ENCODE assay signal across 8 cellular contexts in genomic region chr1:223811634-223812101, GRCh38. TPM values are rescaled to one million over a fixed set of nuclear protein-coding genes. Genes with fewer than 3 reads are reported as not detected.
A peak's percentile ranks its signal among the peaks of the same experiment; 100 is the strongest.
DNase-seq lines count a peak whose midpoint lies in the region; ATAC-seq, FAIRE-seq and TF ChIP-seq lines count a peak whose summit lies in the region.

No MANE protein-coding gene starts in this region.

- H3K27me3 Mint-ChIP-seq in glutamatergic neuron (ENCODE audit: unreplicated experiment): no peaks in the 10 kb centered on the region

- peak; percentile 98 for FAIRE-seq in TTC549 (lab: Jason Lieb, UNC)

- H3K36me3 Mint-ChIP-seq in glutamatergic neuron (ENCODE audit: unreplicated experiment): no peaks in the 10 kb centered on the region
- peaks cover 87% of the 10 kb centered on the region for H3K36me3 Mint-ChIP-seq in stimulated activated effector memory CD8-positive, alpha-beta T cell treated with anti-CD3 and anti-CD28 coated beads, Interleukin-12 subunit alpha, Interleukin-12 subunit beta, amount 100 ng/mL, for 72 hours

- H3K4me1 Mint-ChIP-seq in glutamatergic neuron (ENCODE audit: low read depth, unreplicated experiment): peaks cover 2% of the 10 kb centered on the region
- peaks cover 29% of the 10 kb centered on the region for H3K4me1 Mint-ChIP-seq in stimulated activated effector memory CD8-positive, alpha-beta T cell treated with anti-CD3 and anti-CD28 coated beads, Interleukin-12 subunit alpha, Interleukin-12 subunit beta, amount 100 ng/mL, for 72 hours

- no peak overlapping the region for H3K27ac Mint-ChIP-seq in glutamatergic neuron (ENCODE audit: unreplicated experiment)
- H3K27ac Mint-ChIP-seq in stimulated activated effector memory CD8-positive, alpha-beta T cell treated with anti-CD3 and anti-CD28 coated beads, Interleukin-12 subunit alpha, Interleukin-12 subunit beta, amount 100 ng/mL, for 72 hours: no peak overlapping the region

- no peak overlapping the region for H3K4me3 Mint-ChIP-seq in glutamatergic neuron (ENCODE audit: unreplicated experiment)
- no peak overlapping the region for H3K4me3 Mint-ChIP-seq in stimulated activated effector memory CD8-positive, alpha-beta T cell treated with anti-CD3 and anti-CD28 coated beads, Interleukin-12 subunit alpha, Interleukin-12 subunit beta, amount 100 ng/mL, for 72 hours

- TF ChIP-seq CTCF in glutamatergic neuron (IDR thresholded peaks at IDR 0.05; ENCODE audit: partially characterized antibody, unreplicated experiment): peak; percentile 16

- H3K9me3 Mint-ChIP-seq in glutamatergic neuron (ENCODE audit: unreplicated experiment): no peaks in the 10 kb centered on the region
- H3K9me3 Mint-ChIP-seq in stimulated activated effector memory CD8-positive, alpha-beta T cell treated with anti-CD3 and anti-CD28 coated beads, Interleukin-12 subunit alpha, Interleukin-12 subunit beta, amount 100 ng/mL, for 72 hours: no peaks in the 10 kb centered on the region

- ATAC-seq in stimulated activated effector memory CD8-positive, alpha-beta T cell treated with anti-CD3 and anti-CD28 coated beads, Interleukin-12 subunit alpha, Interleukin-12 subunit beta, amount 100 ng/mL, for 72 hours: peak; percentile 42
- ATAC-seq in GM19397 (IDR thresholded peaks at IDR 0.05; ENCODE audit: unreplicated experiment) (no peak), GM21447 (IDR thresholded peaks at IDR 0.05; ENCODE audit: unreplicated experiment) (no peak), HG02885 (IDR thresholded peaks at IDR 0.05; ENCODE audit: poor library complexity, unreplicated experiment) (no peak)

- DNase-seq in DMS53 (lab: John Stamatoyannopoulos, UW) (peak; percentile 67), HT1080 (ENCODE audit: low read depth) (peak; percentile 33), glutamatergic neuron (no peak)
- no peak for DNase-seq in stimulated activated effector memory CD8-positive, alpha-beta T cell treated with anti-CD3 and anti-CD28 coated beads, Interleukin-12 subunit alpha, Interleukin-12 subunit beta, amount 100 ng/mL, for 72 hours (ENCODE audit: low spot score in 2 of 2)

RNA-seq across cellular contexts. Expression of gene TP53BP2, which starts 34.1 kb away (rescaled TPM):
- total RNA-seq in HT1080 (2014; rRNA removed; shearing (Covaris generic)): 19.5 and 22.8 TPM in 2 replicates
- polyA plus RNA-seq in HT1080 (2015; cell fraction: cytosol; rRNA removed): 15.1 and 16.2 TPM in 2 replicates
- 31.6 and 36.0 TPM in 2 replicates for polyA plus RNA-seq in HT1080 (2015; cell fraction: nucleus; rRNA removed)
- 50.7 TPM for total RNA-seq in glutamatergic neuron (ENCODE audit: unreplicated experiment)

Comparison
In these comparisons a context has a peak if more than half of its experiments do, and no peak if none do; other contexts are left out.
1. DNase-seq: peak in DMS53 (single experiment) and HT1080 (single experiment); none in glutamatergic neuron (single experiment) and stimulated activated effector memory CD8-positive, alpha-beta T cell treated with anti-CD3 and anti-CD28 coated beads, Interleukin-12 subunit alpha, Interleukin-12 subunit beta, amount 100 ng/mL, for 72 hours (0 of 2).